Comparison of ENCODE assay signal across 1 cellular context in genomic region chr14:75521415-75522199, GRCh38.
A peak's percentile ranks its signal among the peaks of the same experiment; 100 is the strongest.
TF ChIP-seq lines count a peak whose summit lies in the region.

No MANE protein-coding gene starts in this region.

TF ChIP-seq in GM12878, 131 proteins besides CTCF, POLR2A, EP300 and RAD21 (continued from another document):
- TF ChIP-seq REST (IDR thresholded peaks at IDR 0.05; ENCODE audit: low read depth, low read length) (no peak), ZNF384 (IDR thresholded peaks at IDR 0.05; ENCODE audit: borderline replicate concordance, low read depth, low read length) (no peak), POU2F2 (IDR thresholded peaks at IDR 0.05; ENCODE audit: borderline replicate concordance, low read depth, low read length) (no peak), RBBP5 (conservative IDR thresholded peaks at IDR 0.05) (no peak), ZBTB4 (CRISPR knock-in tag; IDR thresholded peaks at IDR 0.05) (0 out of 2 replicates have a peak, but pooled peaks have one; percentile 31), ZNF24 (IDR thresholded peaks at IDR 0.05) (no peak), IRF3 (IDR thresholded peaks at IDR 0.05) (no peak)
